16 cellular contexts compared by ENCODE assay signal in genomic region chr6:79056226-79056625, GRCh38.
"Had no signal": no experiment of that assay in that cellular context is flagged by ENCODE, and none has a peak within 500 bp of the region (broad histone marks: within the 10 kb centered on the region; RNA-seq: fewer than 3 reads in every experiment).

No MANE protein-coding gene starts in this region.

- DNase-seq: activated B cell treated with CpG ODN at 0.5 μM for 24 hours; activated CD4-positive, alpha-beta T cell treated with anti-CD3 and anti-CD28 coated beads for 4 hours; activated CD8-positive, alpha-beta T cell treated with anti-CD3 and anti-CD28 coated beads for 36 hours; activated naive CD4-positive, alpha-beta T cell treated with anti-CD3 and anti-CD28 coated beads for 36 hours; activated T-cell treated with anti-CD3 and anti-CD28 coated beads, Interleukin-2, amount 50 U/mL, for 1 hour; adrenal gland; cerebellar nuclear complex; effector CD4-positive, alpha-beta T cell; gastrocnemius medialis; head of caudate nucleus; mesendoderm; naive thymus-derived CD8-positive, alpha-beta T cell; nucleus accumbens; spleen; stimulated activated CD4-positive, alpha-beta T cell treated with anti-CD3 and anti-CD28 coated beads, Interleukin-4, amount 100 ng/mL, for 4 hours; stimulated activated naive B cell treated with anti-CD40 and anti-IgM and Interleukin-4, amounts not matched to agents 10 μg/mL and 1 μg/mL and 100 μg/mL, for 72 hours had no signal

- H3K9me3 ChIP-seq: adrenal gland, gastrocnemius medialis had no signal

- H3K27me3 ChIP-seq: adrenal gland, gastrocnemius medialis, spleen had no signal

- H3K27ac Mint-ChIP-seq: activated B cell treated with CpG ODN at 0.5 μM for 24 hours; activated CD8-positive, alpha-beta T cell treated with anti-CD3 and anti-CD28 coated beads for 36 hours; activated naive CD4-positive, alpha-beta T cell treated with anti-CD3 and anti-CD28 coated beads for 36 hours; stimulated activated naive B cell treated with anti-CD40 and anti-IgM and Interleukin-4, amounts not matched to agents 10 μg/mL and 1 μg/mL and 100 μg/mL, for 72 hours had no signal

- H3K4me3 ChIP-seq: adrenal gland, gastrocnemius medialis, spleen had no signal

- H3K4me3 Mint-ChIP-seq: activated B cell treated with CpG ODN at 0.5 μM for 24 hours; activated CD8-positive, alpha-beta T cell treated with anti-CD3 and anti-CD28 coated beads for 36 hours; activated naive CD4-positive, alpha-beta T cell treated with anti-CD3 and anti-CD28 coated beads for 36 hours; naive thymus-derived CD8-positive, alpha-beta T cell; stimulated activated naive B cell treated with anti-CD40 and anti-IgM and Interleukin-4, amounts not matched to agents 10 μg/mL and 1 μg/mL and 100 μg/mL, for 72 hours had no signal

- ATAC-seq: activated CD8-positive, alpha-beta T cell treated with anti-CD3 and anti-CD28 coated beads for 36 hours; gastrocnemius medialis; naive thymus-derived CD8-positive, alpha-beta T cell; stimulated activated naive B cell treated with anti-CD40 and anti-IgM and Interleukin-4, amounts not matched to agents 10 μg/mL and 1 μg/mL and 100 μg/mL, for 72 hours had no signal

- H3K27ac ChIP-seq: adrenal gland, gastrocnemius medialis, spleen had no signal

- H3K27me3 Mint-ChIP-seq: activated B cell treated with CpG ODN at 0.5 μM for 24 hours; activated CD8-positive, alpha-beta T cell treated with anti-CD3 and anti-CD28 coated beads for 36 hours; naive thymus-derived CD8-positive, alpha-beta T cell; stimulated activated naive B cell treated with anti-CD40 and anti-IgM and Interleukin-4, amounts not matched to agents 10 μg/mL and 1 μg/mL and 100 μg/mL, for 72 hours had no signal

- H3K4me1 ChIP-seq: adrenal gland, gastrocnemius medialis had no signal
